1 cellular context compared by ENCODE assay signal in genomic region chr6:43077981-43078411, GRCh38.
TF ChIP-seq lines count a peak whose summit lies in the region.

No MANE protein-coding gene starts in this region.

TF ChIP-seq in HCT116, 20 proteins besides CTCF, POLR2A, EP300 and RAD21 (continued from another document):
- TF ChIP-seq REST (IDR thresholded peaks at IDR 0.05; ENCODE audit: low read depth), result no peak
- no peak for TF ChIP-seq SRF (IDR thresholded peaks at IDR 0.05; ENCODE audit: low read depth)
- no peak for TF ChIP-seq SIN3A (IDR thresholded peaks at IDR 0.05; ENCODE audit: low read depth)
- TF ChIP-seq ZFX (IDR thresholded peaks at IDR 0.05), result no peak
- TF ChIP-seq ELF1 (IDR thresholded peaks at IDR 0.05; ENCODE audit: borderline replicate concordance, low read depth), result no peak
- TF ChIP-seq EZH2 (IDR thresholded peaks at IDR 0.05), result no peak
- no peak for TF ChIP-seq EGR1 (IDR thresholded peaks at IDR 0.05; ENCODE audit: low read depth)
- no peak for TF ChIP-seq EZH2phosphoT487 (IDR thresholded peaks at IDR 0.05; ENCODE audit: borderline replicate concordance)
- no peak for TF ChIP-seq CEBPB (IDR thresholded peaks at IDR 0.05; ENCODE audit: low read depth)
